8 cellular contexts compared by ENCODE assay signal in genomic region chr12:71636704-71637115, GRCh38. TPM values are rescaled to one million over a fixed set of nuclear protein-coding genes. Genes with fewer than 3 reads are reported as not detected.
A peak's percentile ranks its signal among the peaks of the same experiment; 100 is the strongest.
DNase-seq lines count a peak whose midpoint lies in the region; ATAC-seq and TF ChIP-seq lines count a peak whose summit lies in the region.

No MANE protein-coding gene starts in this region.

- in situ Hi-C loops in mammary epithelial cell (cut with MboI; ENCODE audit: low sequenced_read_pairs in 2 of 2): no loop called here

- peaks cover 27% of the 10 kb centered on the region; the same call in 1 of the 2 replicates for H3K79me2 ChIP-seq in Karpas-422 (ENCODE audit: low read length)
- peaks cover 11% of the 10 kb centered on the region; the same call in 1 of the 2 replicates for H3K79me2 ChIP-seq in OCI-LY7 (ENCODE audit: insufficient read depth, low read depth, low read length)
- peaks cover 15% of the 10 kb centered on the region for H3K79me2 ChIP-seq in mammary epithelial cell (ENCODE audit: insufficient read depth, low read length)

- 33% methylated on average over 3 of the region's 3 CpGs for WGBS in mammary epithelial cell (ENCODE audit: low coverage, missing lambda C conversion rate)

- no peaks in the 10 kb centered on the region for H3K9me2 ChIP-seq in Karpas-422 (replicated peaks; ENCODE audit: insufficient read depth, low read length)
- H3K9me2 ChIP-seq in OCI-LY7 (ENCODE audit: insufficient read depth, low read length): no peaks in the 10 kb centered on the region

- DNase-seq in COLO829 (ENCODE audit: low spot score): peak; percentile 58
- peak; percentile 88 for DNase-seq in Karpas-422
- DNase-seq in OCI-LY7 (ENCODE audit: low spot score): peak; percentile 83
- DNase-seq in mammary epithelial cell: peak; percentile 46
- DNase-seq in left lung: no peak
- DNase-seq in vagina (ENCODE audit: extremely low spot score in 2 of 2): no peak
- DNase-seq in NK-92 (lab: John Stamatoyannopoulos, UW; ENCODE audit: unreplicated experiment): no peak

- BruUV-seq in OCI-LY7 (replicated peaks; lab: Mats Ljungman, UMichigan): no TSS peak
- no TSS peak for BruUV-seq in mammary epithelial cell (replicated peaks; lab: Mats Ljungman, UMichigan)

- H3K27ac ChIP-seq in Karpas-422 (ENCODE audit: low read length) (peak overlapping the region; percentile 31), OCI-LY7 (ENCODE audit: low read depth, low read length, poor library complexity, severe bottlenecking) (no peak overlapping the region), mammary epithelial cell (ENCODE audit: insufficient read depth, low read depth, low read length) (no peak overlapping the region), left lung (no peak overlapping the region), vagina (no peak overlapping the region)

- CTCF ChIA-PET in OCI-LY7 (lab: Charles Lee; ENCODE audit: unreplicated experiment): interaction anchor here (1.3 to 1.4 kb wide), 2 partner anchors 10 to 110 kb away, joined by 3 to 5 read pairs; no protein-coding TSS in a partner anchor
- CTCF ChIA-PET in mammary epithelial cell (lab: Charles Lee; ENCODE audit: low non-redundant PET): interaction anchor here (0.5 to 1.4 kb wide), 4 partner anchors 17 to 1710 kb away, joined by 5 to 29 read pairs (median 9); no protein-coding TSS in a partner anchor

- H3K4me3 ChIP-seq in Karpas-422 (ENCODE audit: low read length): no peak overlapping the region
- no peak overlapping the region for H3K4me3 ChIP-seq in OCI-LY7 (ENCODE audit: low read depth, low read length, poor library complexity, severe bottlenecking)
- H3K4me3 ChIP-seq in mammary epithelial cell (replicated peaks in 1 of 3; ENCODE audit: insufficient read depth in 1 of 3, low read depth in 2 of 3, low read length in 3 of 3): no peak overlapping the region
- H3K4me3 ChIP-seq in left lung: no peak overlapping the region
- no peak overlapping the region for H3K4me3 ChIP-seq in vagina

- peak; percentile 47 for ATAC-seq in GM19023 (IDR thresholded peaks at IDR 0.05; ENCODE audit: unreplicated experiment)
- ATAC-seq in left lung: peak; percentile 76

- H3K4me2 ChIP-seq in Karpas-422 (ENCODE audit: low read depth, low read length, poor library complexity, severe bottlenecking): no peak overlapping the region
- H3K4me2 ChIP-seq in OCI-LY7 (ENCODE audit: low read length): no peak overlapping the region
- no peak overlapping the region for H3K4me2 ChIP-seq in mammary epithelial cell (ENCODE audit: insufficient read depth, low read depth, low read length)

- H4K20me1 ChIP-seq in Karpas-422 (ENCODE audit: insufficient read depth, low read depth, low read length): no peaks in the 10 kb centered on the region
- 0 out of 2 replicates have a peak, but pooled peaks cover 7% of the 10 kb centered on the region for H4K20me1 ChIP-seq in OCI-LY7 (ENCODE audit: insufficient read depth, low read length)
- H4K20me1 ChIP-seq in mammary epithelial cell (ENCODE audit: insufficient read depth, low read length): no peaks in the 10 kb centered on the region

- TF ChIP-seq CTCF in OCI-LY7 (conservative IDR thresholded peaks at IDR 0.05; ENCODE audit: low read length) (peak; percentile 94), mammary epithelial cell (conservative IDR thresholded peaks at IDR 0.05 in 1 of 2, IDR thresholded peaks at IDR 0.05 in 1 of 2; ENCODE audit: extremely low read depth in 1 of 2, insufficient read depth in 1 of 2, low read depth in 1 of 2, low read length in 2 of 2) (peak; percentile 77 to 81), left lung (IDR thresholded peaks at IDR 0.05) (peak; percentile 41 to 58), vagina (IDR thresholded peaks at IDR 0.05) (peak in 2 of 3 experiments; percentile 37 to 66)

- no peak for TF ChIP-seq POLR2A in vagina (IDR thresholded peaks at IDR 0.05)

- POLR2A ChIA-PET in OCI-LY7 (lab: Charles Lee): interaction anchor here (0.7 to 1.7 kb wide), 8 partner anchors 9 to 118 kb away, joined by 3 to 8 read pairs (median 3); partner anchors contain the start of genes RAB21 and THAP2

- H3K27me3 ChIP-seq in Karpas-422 (ENCODE audit: low read length) (no peaks in the 10 kb centered on the region), mammary epithelial cell (ENCODE audit: insufficient read depth, low read length) (no peaks in the 10 kb centered on the region), left lung (no peaks in the 10 kb centered on the region), vagina (no peaks in the 10 kb centered on the region)

- H2AFZ ChIP-seq in Karpas-422 (ENCODE audit: low read length): no peak overlapping the region
- no peak overlapping the region for H2AFZ ChIP-seq in OCI-LY7 (ENCODE audit: low read length)
- no peak overlapping the region for H2AFZ ChIP-seq in mammary epithelial cell (ENCODE audit: low read depth, low read length)

- dilution Hi-C loops in mammary epithelial cell (cut with HindIII; ENCODE audit: low sequenced_read_pairs): no loop called here

- intact Hi-C loops in OCI-LY7 (cut with micrococcal nuclease; ENCODE audit: unreplicated experiment): loop anchor here (1.0 kb wide), 1 partner anchor 220 kb away; no protein-coding TSS in a partner anchor
- intact Hi-C loops in mammary epithelial cell (cut with micrococcal nuclease): loop anchor here (1.0 to 2.0 kb wide), 3 partner anchors 14 to 221 kb away; no protein-coding TSS in a partner anchor
- intact Hi-C loops in left lung (cut with DNase I): no loop called here
- intact Hi-C loops in vagina (cut with DNase I): no loop called here

- H3K36me3 ChIP-seq in Karpas-422 (ENCODE audit: insufficient read depth, low read length) (peaks cover 76% of the 10 kb centered on the region), OCI-LY7 (ENCODE audit: insufficient read depth, low read length) (peaks cover 95% of the 10 kb centered on the region), mammary epithelial cell (ENCODE audit: insufficient read depth, low read length) (peaks cover 52% of the 10 kb centered on the region), left lung (peaks cover 0 to 99% of the 10 kb centered on the region in 2 donors), vagina (peaks cover 0 to 58% of the 10 kb centered on the region in 2 donors)

- peaks cover 8% of the 10 kb centered on the region; the same call in 1 of the 2 replicates for H3K4me1 ChIP-seq in Karpas-422 (ENCODE audit: low read length)
- H3K4me1 ChIP-seq in OCI-LY7 (ENCODE audit: insufficient read depth, low read length, poor library complexity, severe bottlenecking): no peaks in the 10 kb centered on the region
- H3K4me1 ChIP-seq in mammary epithelial cell (ENCODE audit: insufficient read depth, low read length): no peaks in the 10 kb centered on the region
- H3K4me1 ChIP-seq in left lung: peaks cover 0 to 6% of the 10 kb centered on the region in 2 donors
- no peaks in the 10 kb centered on the region for H3K4me1 ChIP-seq in vagina

- H3K9me3 ChIP-seq in Karpas-422 (ENCODE audit: low read length) (no peaks in the 10 kb centered on the region), OCI-LY7 (ENCODE audit: low read length) (no peaks in the 10 kb centered on the region), mammary epithelial cell (replicated peaks; ENCODE audit: insufficient read depth, low read length) (no peaks in the 10 kb centered on the region), left lung (no peaks in the 10 kb centered on the region), vagina (no peaks in the 10 kb centered on the region)

- H3K9ac ChIP-seq in Karpas-422 (ENCODE audit: low read length): no peak overlapping the region
- H3K9ac ChIP-seq in mammary epithelial cell (ENCODE audit: insufficient read depth, low read length): no peak overlapping the region

RNA-seq across cellular contexts. Expression of gene ZFC3H1, which starts 26.9 kb away (rescaled TPM):
- total RNA-seq in Karpas-422 (2014; rRNA removed; shearing (Covaris generic); ENCODE audit: low replicate concordance): 43.4 and 74.7 TPM in 2 replicates
- total RNA-seq in OCI-LY7 (2014; rRNA removed; shearing (Covaris generic)): 31.1 and 45.8 TPM in 2 replicates
- 66.8 and 75.9 TPM in 2 replicates for total RNA-seq in OCI-LY7 (2022)
- total RNA-seq in mammary epithelial cell: 10 to 100 TPM; 31.2 to 50.2 TPM
- polyA plus RNA-seq in mammary epithelial cell: 13.6 TPM
- 12.2 TPM for polyA minus RNA-seq in mammary epithelial cell
- total RNA-seq in left lung: 10 to 100 TPM; 40.7 to 50.7 TPM
- total RNA-seq in vagina: 121 TPM

RNA-seq across cellular contexts. Expression of gene THAP2, which starts 27.4 kb away (rescaled TPM):
- total RNA-seq in Karpas-422 (2014; rRNA removed; shearing (Covaris generic); ENCODE audit: low replicate concordance): 3.2 and 7.2 TPM in 2 replicates
- 3.6 and 8.2 TPM in 2 replicates for total RNA-seq in OCI-LY7 (2014; rRNA removed; shearing (Covaris generic))
- total RNA-seq in OCI-LY7 (2022) (9.3 and 10.2 TPM in 2 replicates), mammary epithelial cell (1 to 10 TPM; 3.8 to 5.5 TPM), left lung (1 to 10 TPM; 5.2 to 5.9 TPM), vagina (4.7 TPM)
- 1.1 TPM for polyA plus RNA-seq in mammary epithelial cell
- not detected for polyA minus RNA-seq in mammary epithelial cell

RNA-seq across cellular contexts. Expression of gene TMEM19, which starts 49.2 kb away (rescaled TPM):
- 21.3 and 32.8 TPM in 2 replicates for total RNA-seq in Karpas-422 (2014; rRNA removed; shearing (Covaris generic); ENCODE audit: low replicate concordance)
- total RNA-seq in OCI-LY7 (2014; rRNA removed; shearing (Covaris generic)): 38.3 and 44.1 TPM in 2 replicates
- total RNA-seq in OCI-LY7 (2022): 40.4 and 47.5 TPM in 2 replicates
- 10 to 100 TPM; 22.1 to 41.7 TPM for total RNA-seq in mammary epithelial cell
- polyA plus RNA-seq in mammary epithelial cell: 23.6 TPM
- polyA minus RNA-seq in mammary epithelial cell: 21.6 TPM
- total RNA-seq in left lung: 10 to 100 TPM; 33.4 to 35.0 TPM
- total RNA-seq in vagina: 19.6 TPM

Comparison
In these comparisons a context has a peak if more than half of its experiments do, and no peak if none do; other contexts are left out.
1. DNase-seq: peak in COLO829 (single experiment), Karpas-422 (single experiment), OCI-LY7 (single experiment) and mammary epithelial cell (single experiment); none in left lung (0 of 2), vagina (0 of 2) and NK-92 (single experiment).
2. intact Hi-C loops: an anchor here in OCI-LY7 (1.0 kb wide) and mammary epithelial cell (1.0 to 2.0 kb wide); none called in left lung and vagina.
3. Peak in every context shown above with its lines, with median percentiles within 50 percentile points of each other: CTCF ChIP-seq.